Comparison of ENCODE assay signal across 10 cellular contexts in the genomic region with DNA sequence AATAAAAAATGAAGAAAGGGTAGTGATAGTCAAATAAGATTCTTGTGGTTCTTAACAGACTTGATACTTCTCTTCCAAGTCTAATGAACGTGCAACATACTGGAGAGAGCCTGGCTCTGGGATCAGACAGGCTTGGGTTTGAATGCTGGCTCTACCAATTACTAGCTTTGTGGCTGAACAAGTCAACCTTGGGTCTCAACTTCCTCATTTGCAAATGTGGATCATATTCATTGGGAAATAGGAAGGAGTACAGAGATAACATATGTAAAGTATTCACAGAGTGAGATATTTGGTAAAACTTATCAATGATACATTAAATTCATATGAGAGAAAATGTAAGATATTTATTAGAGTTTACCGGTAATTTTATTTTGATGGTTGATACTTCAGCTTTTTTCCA. TPM values are rescaled to one million over a fixed set of nuclear protein-coding genes. Genes with fewer than 3 reads are reported as not detected.
A peak's percentile ranks its signal among the peaks of the same experiment; 100 is the strongest.
DNase-seq lines count a peak whose midpoint lies in the region; ATAC-seq lines count a peak whose summit lies in the region.
"Had no signal": no experiment of that assay in that cellular context is flagged by ENCODE, and none has a peak within 500 bp of the region (broad histone marks: within the 10 kb centered on the region; RNA-seq: fewer than 3 reads in every experiment).

No MANE protein-coding gene starts in this region.

- H3K27me3 Mint-ChIP-seq in activated naive CD4-positive, alpha-beta T cell treated with anti-CD3 and anti-CD28 coated beads, Interleukin-2, amount 50 U/mL, for 24 hours = no peaks in the 10 kb centered on the region
- no peaks in the 10 kb centered on the region for H3K27me3 Mint-ChIP-seq in effector memory CD8-positive, alpha-beta T cell

- no peak overlapping the region for H3K27ac Mint-ChIP-seq in activated naive CD4-positive, alpha-beta T cell treated with anti-CD3 and anti-CD28 coated beads, Interleukin-2, amount 50 U/mL, for 24 hours
- peak overlapping the region in 1 of 2 donors; percentile 99 for H3K27ac Mint-ChIP-seq in activated naive CD4-positive, alpha-beta T cell treated with anti-CD3 and anti-CD28 coated beads, Interleukin-2, amount 50 U/mL, for 72 hours
- peak overlapping the region; percentile 96 to 97 for H3K27ac Mint-ChIP-seq in effector memory CD8-positive, alpha-beta T cell

- ATAC-seq in activated naive CD4-positive, alpha-beta T cell treated with anti-CD3 and anti-CD28 coated beads, Interleukin-2, amount 50 U/mL, for 72 hours = no peak
- ATAC-seq in effector memory CD8-positive, alpha-beta T cell (replicated peaks) = no peak
- ATAC-seq in GM21360 (IDR thresholded peaks at IDR 0.05; ENCODE audit: unreplicated experiment) (no peak), HG03175 (IDR thresholded peaks at IDR 0.05; ENCODE audit: unreplicated experiment) (no peak)
- ATAC-seq: right cardiac atrium had no signal

- peak overlapping the region; percentile 96 for H3K4me3 Mint-ChIP-seq in activated naive CD4-positive, alpha-beta T cell treated with anti-CD3 and anti-CD28 coated beads, Interleukin-2, amount 50 U/mL, for 24 hours
- peak overlapping the region; percentile 89 to 92 for H3K4me3 Mint-ChIP-seq in effector memory CD8-positive, alpha-beta T cell

- H3K9me3 Mint-ChIP-seq in activated naive CD4-positive, alpha-beta T cell treated with anti-CD3 and anti-CD28 coated beads, Interleukin-2, amount 50 U/mL, for 24 hours = no peaks in the 10 kb centered on the region
- H3K9me3 Mint-ChIP-seq in activated naive CD4-positive, alpha-beta T cell treated with anti-CD3 and anti-CD28 coated beads, Interleukin-2, amount 50 U/mL, for 72 hours = no peaks in the 10 kb centered on the region
- H3K9me3 Mint-ChIP-seq in effector memory CD8-positive, alpha-beta T cell = no peaks in the 10 kb centered on the region

- H3K4me1 Mint-ChIP-seq in activated naive CD4-positive, alpha-beta T cell treated with anti-CD3 and anti-CD28 coated beads, Interleukin-2, amount 50 U/mL, for 24 hours = peaks cover 61% of the 10 kb centered on the region
- H3K4me1 Mint-ChIP-seq in effector memory CD8-positive, alpha-beta T cell (ENCODE audit: low read depth in 2 of 2) = peaks cover 17 to 39% of the 10 kb centered on the region in 2 donors

- in situ Hi-C loops in ACHN (cut with HindIII; ENCODE audit: low pct_ligation_motif_present, low pct_unique_long_range_greater_than_20kb, low sequenced_read_pairs) = no loop called here

- no peak for DNase-seq in activated naive CD4-positive, alpha-beta T cell treated with anti-CD3 and anti-CD28 coated beads, Interleukin-2, amount 50 U/mL, for 72 hours (ENCODE audit: low spot score in 2 of 2)
- DNase-seq in RPMI8226 = peak; percentile 52
- DNase-seq in effector memory CD8-positive, alpha-beta T cell = no peak
- no peak for DNase-seq in DMS79 (lab: John Stamatoyannopoulos, UW)
- no peak for DNase-seq in ACHN
- DNase-seq: effector CD8-positive, alpha-beta T cell; right cardiac atrium had no signal

- peaks cover 2% of the 10 kb centered on the region for H3K36me3 Mint-ChIP-seq in activated naive CD4-positive, alpha-beta T cell treated with anti-CD3 and anti-CD28 coated beads, Interleukin-2, amount 50 U/mL, for 24 hours
- H3K36me3 Mint-ChIP-seq in activated naive CD4-positive, alpha-beta T cell treated with anti-CD3 and anti-CD28 coated beads, Interleukin-2, amount 50 U/mL, for 72 hours = peaks cover 7 to 14% of the 10 kb centered on the region in 2 donors
- peaks cover 29% of the 10 kb centered on the region for H3K36me3 Mint-ChIP-seq in effector memory CD8-positive, alpha-beta T cell (ENCODE audit: insufficient read depth)

RNA-seq across cellular contexts. Expression of a gene that starts 2.0 kb away (rescaled TPM):
- 10 to 100 TPM; 11.8 to 12.7 TPM for total RNA-seq in activated naive CD4-positive, alpha-beta T cell treated with anti-CD3 and anti-CD28 coated beads, Interleukin-2, amount 50 U/mL, for 72 hours
